In the genomic region with DNA sequence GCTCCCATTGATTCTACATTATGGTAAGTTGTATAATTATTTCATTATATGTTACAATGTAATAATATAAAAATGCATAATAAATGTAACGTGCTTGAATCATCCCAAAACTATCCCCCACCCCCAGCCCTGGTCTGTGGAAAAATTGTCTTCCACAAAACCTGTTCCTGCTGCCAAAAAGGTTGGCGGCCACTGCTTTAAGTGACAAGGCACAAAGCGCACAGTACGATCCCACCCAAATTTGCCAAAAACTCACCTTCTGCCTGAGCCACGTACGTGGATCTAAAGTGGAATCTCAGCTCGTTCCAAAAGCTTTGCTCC, we compare ENCODE assay signal across 23 cellular contexts. TPM values are rescaled to one million over a fixed set of nuclear protein-coding genes. Genes with fewer than 3 reads are reported as not detected.
DNase-seq lines count a peak whose midpoint lies in the region; ATAC-seq, FAIRE-seq and TF ChIP-seq lines count a peak whose summit lies in the region.
"Had no signal": no experiment of that assay in that cellular context is flagged by ENCODE, and none has a peak within 500 bp of the region (broad histone marks: within the 10 kb centered on the region; RNA-seq: fewer than 3 reads in every experiment).

No MANE protein-coding gene starts in this region.

- no peak for FAIRE-seq in A549 (lab: Jason Lieb, UNC)

- H3K4me3 ChIP-seq in A549 (no peak overlapping the region), PC-3 (ENCODE audit: low read length) (peak overlapping the region; percentile 17; the same call in 1 of the 2 replicates)
- H3K4me3 ChIP-seq: heart right ventricle, uterus had no signal

- H3K4me1 ChIP-seq in A549 (peaks cover 53% of the 10 kb centered on the region), PC-3 (ENCODE audit: insufficient read depth, low read length) (peaks cover 76% of the 10 kb centered on the region)

- TF ChIP-seq EP300 in A549 (IDR thresholded peaks at IDR 0.05): no peak

- peaks cover 8% of the 10 kb centered on the region for H3K36me3 ChIP-seq in PC-3 (ENCODE audit: low read depth, low read length)
- H3K36me3 ChIP-seq: uterus had no signal

- BruUV-seq in PC-3 (replicated peaks; lab: Mats Ljungman, UMichigan): no TSS peak

- H3K9me3 Mint-ChIP-seq in endothelial cell (ENCODE audit: unreplicated experiment): no peaks in the 10 kb centered on the region
- H3K9me3 Mint-ChIP-seq in progenitor cell of endocrine pancreas (ENCODE audit: low read depth): no peaks in the 10 kb centered on the region
- H3K9me3 Mint-ChIP-seq: activated naive CD4-positive, alpha-beta T cell treated with anti-CD3 and anti-CD28 coated beads, Interleukin-2, amount 10 ng/mL, durations not matched to agents 7 days and 5 days; CD4-positive, CD25-positive, alpha-beta regulatory T cell; immature natural killer cell had no signal

- H3K4me2 ChIP-seq in A549 (no peak overlapping the region; the same call in 1 of the 3 replicates), PC-3 (ENCODE audit: low read length) (peak overlapping the region; percentile 74)

- ATAC-seq in A549: no peak
- no peak for ATAC-seq in PC-3
- ATAC-seq: heart right ventricle, left ventricle myocardium superior had no signal

- H3K27ac ChIP-seq in A549: peak overlapping the region; percentile 72 to 85; a peak in 4 of 6 replicates
- peak overlapping the region; percentile 97 for H3K27ac ChIP-seq in PC-3 (ENCODE audit: low read length)
- H3K27ac ChIP-seq: HL-60, uterus had no signal

- no peaks in the 10 kb centered on the region for H3K27me3 ChIP-seq in PC-3 (ENCODE audit: low read length)
- H3K27me3 ChIP-seq: heart right ventricle, uterus had no signal

- H2AFZ ChIP-seq in PC-3 (ENCODE audit: low read length): no peak overlapping the region

- CTCF ChIA-PET in A549 (lab: Yijun Ruan, JAX): interaction anchor here (0.6 to 22.0 kb wide), 9 partner anchors 9 to 180 kb away, joined by 3 to 364 read pairs (median 5); a partner anchor contains a TSS
- CTCF ChIA-PET in PC-3 (lab: Charles Lee): interaction anchor here (0.6 to 1.4 kb wide), 3 partner anchors 14 to 180 kb away, joined by 3 to 8 read pairs (median 5); no protein-coding TSS in a partner anchor

- no peak for TF ChIP-seq POLR2A in A549 (IDR thresholded peaks at IDR 0.05; ENCODE audit: low read length)

- H3K27me3 Mint-ChIP-seq in endothelial cell (ENCODE audit: unreplicated experiment) (peaks cover 25% of the 10 kb centered on the region), progenitor cell of endocrine pancreas (peaks cover 6% of the 10 kb centered on the region)

- no peaks in the 10 kb centered on the region for H3K9me3 ChIP-seq in A549
- no peaks in the 10 kb centered on the region for H3K9me3 ChIP-seq in PC-3 (ENCODE audit: low read length)
- H3K9me3 ChIP-seq: heart right ventricle, uterus had no signal

- TF ChIP-seq RAD21 in A549 (conservative IDR thresholded peaks at IDR 0.05 in 1 of 2, IDR thresholded peaks at IDR 0.05 in 1 of 2): no peak

- no peak for DNase-seq in A549 (ENCODE audit: low read depth in 1 of 2, low spot score in 1 of 2)
- DNase-seq in PC-3: no peak
- DNase-seq in endothelial cell (ENCODE audit: low spot score): no peak
- DNase-seq in progenitor cell of endocrine pancreas (ENCODE audit: low spot score, unreplicated experiment): no peak
- DNase-seq in NCI-H2171 treated with DMSO at 0.1 percent for 48 hours (lab: John Stamatoyannopoulos, UW): no peak
- no peak for DNase-seq in OCI-M2 (lab: John Stamatoyannopoulos, UW; ENCODE audit: unreplicated experiment)
- DNase-seq in mucosa of gallbladder (ENCODE audit: low spot score): no peak
- DNase-seq in activated gamma-delta T cell (lab: John Stamatoyannopoulos, UW): no peak
- DNase-seq: activated CD4-positive, alpha-beta T cell treated with anti-CD3 and anti-CD28 coated beads, Interleukin-2, amount 50 U/mL, for 1 hour; activated naive CD4-positive, alpha-beta T cell treated with anti-CD3 and anti-CD28 coated beads, Interleukin-2, amount 10 ng/mL, durations not matched to agents 7 days and 5 days; activated T-cell treated with anti-CD3 and anti-CD28 coated beads for 4 hours; CD4-positive, CD25-positive, alpha-beta regulatory T cell; DMS79; heart right ventricle; immature natural killer cell; left ventricle myocardium superior; NCI-H187; NCI-H446; nucleus accumbens; stimulated activated CD4-positive, alpha-beta T cell treated with anti-CD3 and anti-CD28 coated beads, Interleukin-2, amount 100 ng/mL, for 24 hours; T-helper 1 cell; uterus had no signal

- 94% methylated on average over 7 of the region's 7 CpGs for whole genome bisulfite sequencing in A549 (ENCODE audit: missing lambda C conversion rate)

- H3K4me1 Mint-ChIP-seq in endothelial cell (ENCODE audit: unreplicated experiment) (peaks cover 52% of the 10 kb centered on the region), progenitor cell of endocrine pancreas (ENCODE audit: low read depth) (peaks cover 31% of the 10 kb centered on the region)

- no peaks in the 10 kb centered on the region for H4K20me1 ChIP-seq in PC-3 (ENCODE audit: low read length)

- H3K36me3 Mint-ChIP-seq in endothelial cell (ENCODE audit: low read depth, unreplicated experiment) (peaks cover 25% of the 10 kb centered on the region), progenitor cell of endocrine pancreas (ENCODE audit: insufficient read depth) (peaks cover 2% of the 10 kb centered on the region)
- H3K36me3 Mint-ChIP-seq: CD4-positive, CD25-positive, alpha-beta regulatory T cell had no signal

- H3K27ac Mint-ChIP-seq in endothelial cell (ENCODE audit: unreplicated experiment) (peak overlapping the region; percentile 74), progenitor cell of endocrine pancreas (peak overlapping the region; percentile 95)
- H3K27ac Mint-ChIP-seq: CD4-positive, CD25-positive, alpha-beta regulatory T cell had no signal

- H3F3A ChIP-seq in PC-3 (ENCODE audit: low read length, unreplicated experiment): peaks cover 14% of the 10 kb centered on the region

- H3K4me3 Mint-ChIP-seq in endothelial cell (ENCODE audit: unreplicated experiment) (peak overlapping the region; percentile 0), progenitor cell of endocrine pancreas (ENCODE audit: low read depth) (peak overlapping the region; percentile 2)
- H3K4me3 Mint-ChIP-seq: activated naive CD4-positive, alpha-beta T cell treated with anti-CD3 and anti-CD28 coated beads, Interleukin-2, amount 10 ng/mL, durations not matched to agents 7 days and 5 days; CD4-positive, CD25-positive, alpha-beta regulatory T cell; immature natural killer cell had no signal

- intact Hi-C loops in PC-3 (cut with micrococcal nuclease): loop anchor here (10.0 kb wide), 1 partner anchor 343 kb away; a partner anchor contains a TSS

- H3K9ac ChIP-seq in PC-3 (ENCODE audit: low read length): peak overlapping the region; percentile 79

- H3K79me2 ChIP-seq in PC-3 (ENCODE audit: low read length): peaks cover 8% of the 10 kb centered on the region

- no peak for TF ChIP-seq CTCF in A549 (IDR thresholded peaks at IDR 0.05)
- TF ChIP-seq CTCF in PC-3 (conservative IDR thresholded peaks at IDR 0.05; ENCODE audit: low read depth, low read length): no peak
- no peak for TF ChIP-seq CTCF in endothelial cell (IDR thresholded peaks at IDR 0.05; ENCODE audit: unreplicated experiment)
- no peak for TF ChIP-seq CTCF in progenitor cell of endocrine pancreas (IDR thresholded peaks at IDR 0.05; ENCODE audit: unreplicated experiment)

- no peaks in the 10 kb centered on the region for H3K9me2 ChIP-seq in PC-3 (replicated peaks; ENCODE audit: low read length)

- POLR2A ChIA-PET in A549 (lab: Yijun Ruan, JAX): interaction anchor here (1.0 kb wide), 1 partner anchor 47 kb away, joined by 4 read pairs; no protein-coding TSS in a partner anchor
- POLR2A ChIA-PET in PC-3 (lab: Charles Lee; ENCODE audit: unreplicated experiment): interaction anchor here (0.6 to 1.4 kb wide), 3 partner anchors 13 to 190 kb away, joined by 5 to 20 read pairs (median 10); a partner anchor contains a TSS

TF ChIP-seq in A549, 52 proteins besides CTCF, POLR2A, EP300 and RAD21:
- TF ChIP-seq NFE2L2 (conservative IDR thresholded peaks at IDR 0.05; ENCODE audit: low read length): no peak
- TF ChIP-seq, protein P1, sequence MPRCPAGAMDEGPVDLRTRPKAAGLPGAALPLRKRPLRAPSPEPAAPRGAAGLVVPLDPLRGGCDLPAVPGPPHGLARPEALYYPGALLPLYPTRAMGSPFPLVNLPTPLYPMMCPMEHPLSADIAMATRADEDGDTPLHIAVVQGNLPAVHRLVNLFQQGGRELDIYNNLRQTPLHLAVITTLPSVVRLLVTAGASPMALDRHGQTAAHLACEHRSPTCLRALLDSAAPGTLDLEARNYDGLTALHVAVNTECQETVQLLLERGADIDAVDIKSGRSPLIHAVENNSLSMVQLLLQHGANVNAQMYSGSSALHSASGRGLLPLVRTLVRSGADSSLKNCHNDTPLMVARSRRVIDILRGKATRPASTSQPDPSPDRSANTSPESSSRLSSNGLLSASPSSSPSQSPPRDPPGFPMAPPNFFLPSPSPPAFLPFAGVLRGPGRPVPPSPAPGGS (IDR thresholded peaks at IDR 0.05): no peak

RNA-seq across cellular contexts. Expression of a gene that starts 14.5 kb away (rescaled TPM):
- 16.6 and 19.7 TPM in 2 replicates for polyA plus RNA-seq in A549 (2011; rRNA removed)
- 23.2 and 33.5 TPM in 2 replicates for polyA plus RNA-seq in A549 (2012; cell fraction: cytosol; rRNA removed)
- 43.4 and 61.5 TPM in 2 replicates for polyA plus RNA-seq in A549 (2012; cell fraction: nucleus; rRNA removed)
- polyA plus RNA-seq in A549 (2017; fragmentation: RNase III; extraction: RNeasy Plus Mini Kit Qiagen cat#74134 plus additional on column Dnase treatment): 26.8 to 29.8 TPM (median 27.2 TPM) in 3 replicates
- polyA minus RNA-seq in A549 (2011; rRNA and poly(A)+ RNA removed): 29.3 and 38.2 TPM in 2 replicates
- total RNA-seq in PC-3 (2014; rRNA removed): 125 and 145 TPM in 2 replicates
- 57.3 TPM for total RNA-seq in endothelial cell (ENCODE audit: unreplicated experiment)
- 34.5 and 37.3 TPM in 2 replicates for total RNA-seq in progenitor cell of endocrine pancreas
- 74.3 TPM for total RNA-seq in mucosa of gallbladder

RNA-seq across cellular contexts. Expression of a gene that starts 45.3 kb away (rescaled TPM):
- polyA plus RNA-seq in A549 (2011; rRNA removed) (0.22 and 0.38 TPM in 2 replicates), A549 (2017; fragmentation: RNase III; extraction: RNeasy Plus Mini Kit Qiagen cat#74134 plus additional on column Dnase treatment) (0.31 to 0.52 TPM (median 0.32 TPM) in 3 replicates)
- polyA plus RNA-seq in A549 (2012; cell fraction: cytosol; rRNA removed): 0.26 and 0.45 TPM in 2 replicates
- 0.81 and 1.6 TPM in 2 replicates for polyA plus RNA-seq in A549 (2012; cell fraction: nucleus; rRNA removed)
- polyA minus RNA-seq in A549 (2011; rRNA and poly(A)+ RNA removed): 1.4 and 1.9 TPM in 2 replicates
- total RNA-seq in PC-3 (2014; rRNA removed) (8.7 and 9.1 TPM in 2 replicates), endothelial cell (ENCODE audit: unreplicated experiment) (44.8 TPM), progenitor cell of endocrine pancreas (6.4 and 6.8 TPM in 2 replicates), mucosa of gallbladder (22.8 TPM)
